ENCODE assay signal across 25 cellular contexts in the genomic region with DNA sequence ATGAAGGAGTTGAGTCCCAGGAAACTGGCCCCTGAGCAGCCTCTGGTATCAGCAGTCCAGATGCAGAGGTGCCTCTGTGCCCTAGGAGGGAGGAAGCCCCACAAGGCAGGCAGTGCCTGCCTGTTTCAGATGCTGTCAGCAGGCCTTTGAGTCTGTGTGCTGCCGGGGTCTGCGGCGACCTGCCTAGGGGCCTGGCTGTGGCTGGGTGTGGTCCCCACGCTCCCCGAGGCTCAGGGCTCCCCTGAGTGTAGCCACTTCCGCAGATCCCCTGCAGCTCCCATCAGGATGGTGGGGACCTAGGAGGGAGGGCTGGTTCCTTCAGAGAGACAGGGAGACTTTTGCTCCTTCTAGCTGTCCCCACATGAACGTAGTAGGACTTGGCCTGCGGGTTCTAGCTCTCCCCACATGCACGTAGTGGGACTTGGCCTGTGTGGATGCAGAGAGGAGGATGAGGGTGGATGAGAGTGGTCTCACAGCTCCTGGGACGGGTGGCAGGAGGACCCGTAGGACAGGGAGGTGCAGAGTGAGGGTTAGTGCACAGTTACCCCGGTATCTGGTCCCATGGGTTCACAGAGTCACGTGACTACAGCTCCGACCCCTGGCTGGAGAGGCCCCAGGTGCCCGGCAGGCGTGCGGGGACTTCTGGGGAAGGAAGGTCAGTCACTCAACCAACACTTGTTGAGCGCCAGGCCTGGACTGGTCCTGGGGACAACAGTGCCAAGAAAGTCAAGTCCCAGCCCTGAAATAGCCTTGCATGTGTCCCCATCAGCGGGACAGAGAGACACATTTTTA. TPM values are rescaled to one million over a fixed set of nuclear protein-coding genes. Genes with fewer than 3 reads are reported as not detected.
"Had no signal": no experiment of that assay in that cellular context is flagged by ENCODE, and none has a peak within 500 bp of the region (broad histone marks: within the 10 kb centered on the region; RNA-seq: fewer than 3 reads in every experiment).

No MANE protein-coding gene starts in this region.

- H3K27me3 ChIP-seq: SJSA1 had no signal

- H3K9ac ChIP-seq: SK-N-SH had no signal

- ATAC-seq: activated CD8-positive, alpha-beta T cell treated with anti-CD3 and anti-CD28 coated beads for 36 hours; activated T-cell treated with anti-CD3 and anti-CD28 coated beads, Interleukin-2, amount 50 U/mL, for 72 hours; activated T-helper 17 cell treated with anti-CD3 and anti-CD28 coated beads, Interleukin-2, amount 50 U/mL, for 72 hours had no signal

- H3K27ac ChIP-seq: RWPE1, SJSA1 had no signal

- H3K4me3 ChIP-seq: SJSA1 had no signal

- FAIRE-seq: RCC 7860, TTC549 had no signal

- H3K9me3 ChIP-seq: SK-N-SH had no signal

- DNase-seq: activated CD4-positive, alpha-beta T cell treated with anti-CD3 and anti-CD28 coated beads, Interleukin-2, amount 10 ng/mL, durations not matched to agents 24 days and 14 days; activated CD4-positive, alpha-beta T cell treated with anti-CD3 and anti-CD28 coated beads, Interleukin-2, amount 50 U/mL, for 4 hours; activated CD8-positive, alpha-beta T cell treated with anti-CD3 and anti-CD28 coated beads for 36 hours; activated effector memory CD4-positive, alpha-beta T cell treated with anti-CD3 and anti-CD28 coated beads, Interleukin-2, amount 50 U/mL, for 16 hours; activated naive CD4-positive, alpha-beta T cell; activated naive CD8-positive, alpha-beta T cell treated with anti-CD3 and anti-CD28 coated beads, Interleukin-2, amount 10 ng/mL, durations not matched to agents 7 days and 5 days; activated T-cell treated with anti-CD3 and anti-CD28 coated beads, Interleukin-2, amount 50 U/mL, for 1 hour; activated T-cell treated with anti-CD3 and anti-CD28 coated beads, Interleukin-2, amount 50 U/mL, for 72 hours; NCI-H1048; NCI-H1105 treated with DMSO at 0.1 percent for 48 hours; NCI-H1436; NCI-H1694; NCI-H1930; NCI-H2081 treated with DMSO at 0.1 percent for 48 hours; NCI-H226; NCI-H446 treated with DMSO at 0.1 percent for 48 hours; NCI-H524; SHP77; SK-N-SH had no signal

- H3K36me3 ChIP-seq: SJSA1 had no signal

- H3K4me2 ChIP-seq: SK-N-SH had no signal

RNA-seq across cellular contexts. Expression of gene CDH4, which starts 41.0 kb away (rescaled TPM):
- total RNA-seq: activated CD4-positive, alpha-beta T cell treated with anti-CD3 and anti-CD28 coated beads, Interleukin-2, amount 10 ng/mL, durations not matched to agents 24 days and 14 days; activated CD8-positive, alpha-beta memory T cell treated with anti-CD3 and anti-CD28 coated beads for 36 hours had no signal
- polyA plus RNA-seq: SK-N-SH had no signal
